In the genomic region with DNA sequence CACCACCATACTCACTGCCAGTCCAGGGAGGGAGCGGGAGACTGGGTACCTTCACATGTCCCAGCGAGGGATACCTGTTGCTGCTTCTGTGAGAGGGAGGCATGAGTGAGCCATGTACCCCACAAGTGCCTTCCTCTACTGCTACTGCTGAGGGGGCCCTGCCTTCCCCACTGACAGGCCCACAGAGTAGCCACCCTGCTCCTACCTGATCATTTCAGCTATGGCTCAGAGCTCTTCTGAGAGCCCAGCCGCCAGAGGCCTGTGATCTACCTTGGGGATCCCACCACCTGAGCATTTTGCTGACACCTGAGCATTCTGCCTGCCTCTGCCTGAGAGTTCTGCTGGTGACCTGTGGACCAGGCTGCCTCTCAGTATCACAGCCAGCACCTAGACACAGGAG, we compare ENCODE assay signal across 33 cellular contexts.
"Had no signal": no experiment of that assay in that cellular context is flagged by ENCODE, and none has a peak within 500 bp of the region (broad histone marks: within the 10 kb centered on the region; RNA-seq: fewer than 3 reads in every experiment).

No MANE protein-coding gene starts in this region.

- H3K27me3 Mint-ChIP-seq: activated B cell treated with CpG ODN at 0.5 μM for 24 hours; activated CD4-positive, alpha-beta memory T cell treated with anti-CD3 and anti-CD28 coated beads for 36 hours; activated CD8-positive, alpha-beta memory T cell treated with anti-CD3 and anti-CD28 coated beads, Interleukin-2, amount 10 ng/mL, durations not matched to agents 7 days and 5 days; activated naive CD4-positive, alpha-beta T cell treated with anti-CD3 and anti-CD28 coated beads, Interleukin-2, amount 50 U/mL, for 24 hours; activated naive CD8-positive, alpha-beta T cell treated with anti-CD3 and anti-CD28 coated beads for 36 hours; activated naive CD8-positive, alpha-beta T cell treated with anti-CD3 and anti-CD28 coated beads, Interleukin-2, amount 50 U/mL, for 24 hours; brain; T-helper 17 cell had no signal

- H3K4me3 Mint-ChIP-seq: activated B cell treated with CpG ODN at 0.5 μM for 24 hours; activated CD4-positive, alpha-beta memory T cell treated with anti-CD3 and anti-CD28 coated beads for 36 hours; activated CD8-positive, alpha-beta memory T cell treated with anti-CD3 and anti-CD28 coated beads, Interleukin-2, amount 10 ng/mL, durations not matched to agents 7 days and 5 days; activated CD8-positive, alpha-beta T cell treated with anti-CD3 and anti-CD28 coated beads, Interleukin-2, amount 10 ng/mL, durations not matched to agents 7 days and 5 days; activated naive CD4-positive, alpha-beta T cell treated with anti-CD3 and anti-CD28 coated beads for 36 hours; activated naive CD4-positive, alpha-beta T cell treated with anti-CD3 and anti-CD28 coated beads, Interleukin-2, amount 50 U/mL, for 24 hours; activated naive CD8-positive, alpha-beta T cell treated with anti-CD3 and anti-CD28 coated beads for 36 hours; activated naive CD8-positive, alpha-beta T cell treated with anti-CD3 and anti-CD28 coated beads, Interleukin-2, amount 50 U/mL, for 24 hours; activated T-cell treated with anti-CD3 and anti-CD28 coated beads, Interleukin-2, amount 50 U/mL, for 72 hours; brain; T-helper 17 cell; T-helper 2 cell treated with Interferon-gamma antibody and Interleukin-4, amounts not matched to agents 5 μg/mL and 100 μg/mL, for 36 hours had no signal

- FAIRE-seq: endometrium, endothelial cell of umbilical vein had no signal

- H3K4me1 Mint-ChIP-seq: activated B cell treated with CpG ODN at 0.5 μM for 24 hours; activated CD8-positive, alpha-beta memory T cell treated with anti-CD3 and anti-CD28 coated beads, Interleukin-2, amount 10 ng/mL, durations not matched to agents 7 days and 5 days; activated naive CD4-positive, alpha-beta T cell treated with anti-CD3 and anti-CD28 coated beads, Interleukin-2, amount 50 U/mL, for 24 hours; activated naive CD8-positive, alpha-beta T cell treated with anti-CD3 and anti-CD28 coated beads for 36 hours; activated naive CD8-positive, alpha-beta T cell treated with anti-CD3 and anti-CD28 coated beads, Interleukin-2, amount 50 U/mL, for 24 hours; T-helper 17 cell had no signal

- DNase-seq: activated B cell treated with CpG ODN at 0.5 μM for 24 hours; activated CD4-positive, alpha-beta memory T cell treated with anti-CD3 and anti-CD28 coated beads for 36 hours; activated CD4-positive, alpha-beta T cell treated with anti-CD3 and anti-CD28 coated beads for 48 hours; activated CD8-positive, alpha-beta memory T cell treated with anti-CD3 and anti-CD28 coated beads, Interleukin-2, amount 10 ng/mL, durations not matched to agents 7 days and 5 days; activated CD8-positive, alpha-beta memory T cell treated with anti-CD3 and anti-CD28 coated beads, Interleukin-2, amount 50 U/mL, for 4 hours; activated CD8-positive, alpha-beta T cell treated with anti-CD3 and anti-CD28 coated beads, Interleukin-2, amount 10 ng/mL, durations not matched to agents 7 days and 5 days; activated naive CD4-positive, alpha-beta T cell treated with anti-CD3 and anti-CD28 coated beads for 36 hours; activated naive CD8-positive, alpha-beta T cell treated with anti-CD3 and anti-CD28 coated beads for 36 hours; activated naive CD8-positive, alpha-beta T cell treated with anti-CD3 and anti-CD28 coated beads, Interleukin-2, amount 50 U/mL, for 24 hours; activated T-cell treated with anti-CD3 and anti-CD28 coated beads, Interleukin-2, amount 50 U/mL, for 1 hour; activated T-cell treated with anti-CD3 and anti-CD28 coated beads, Interleukin-2, amount 50 U/mL, for 72 hours; adrenal gland; amygdala; central memory CD4-positive, alpha-beta T cell; cerebellar nuclear complex; colonic mucosa; effector CD8-positive, alpha-beta T cell; esophagus squamous epithelium; foreskin melanocyte; T-helper 1 cell; T-helper 17 cell; T1000; WERI-Rb-1 had no signal

- H3K27ac ChIP-seq: adrenal gland, ascending aorta, breast epithelium, cardiac muscle cell, colonic mucosa, epithelial cell of prostate, esophagus squamous epithelium, gastroesophageal sphincter, WERI-Rb-1 had no signal

- H3K9me3 Mint-ChIP-seq: activated B cell treated with CpG ODN at 0.5 μM for 24 hours; activated CD4-positive, alpha-beta memory T cell treated with anti-CD3 and anti-CD28 coated beads for 36 hours; activated naive CD4-positive, alpha-beta T cell treated with anti-CD3 and anti-CD28 coated beads for 36 hours; activated naive CD4-positive, alpha-beta T cell treated with anti-CD3 and anti-CD28 coated beads, Interleukin-2, amount 50 U/mL, for 24 hours; activated naive CD8-positive, alpha-beta T cell treated with anti-CD3 and anti-CD28 coated beads for 36 hours; activated naive CD8-positive, alpha-beta T cell treated with anti-CD3 and anti-CD28 coated beads, Interleukin-2, amount 50 U/mL, for 24 hours; T-helper 2 cell treated with Interferon-gamma antibody and Interleukin-4, amounts not matched to agents 5 μg/mL and 100 μg/mL, for 36 hours had no signal

- H3K4me1 ChIP-seq: adrenal gland, ascending aorta, breast epithelium, colonic mucosa, esophagus squamous epithelium, gastroesophageal sphincter had no signal

- H3K9me3 ChIP-seq: adrenal gland, ascending aorta, breast epithelium, colonic mucosa, esophagus squamous epithelium, gastroesophageal sphincter had no signal

- ATAC-seq: activated CD8-positive, alpha-beta memory T cell treated with anti-CD3 and anti-CD28 coated beads, Interleukin-2, amount 10 ng/mL, durations not matched to agents 7 days and 5 days; activated CD8-positive, alpha-beta T cell treated with anti-CD3 and anti-CD28 coated beads, Interleukin-2, amount 10 ng/mL, durations not matched to agents 7 days and 5 days; activated naive CD8-positive, alpha-beta T cell treated with anti-CD3 and anti-CD28 coated beads, Interleukin-2, amount 50 U/mL, for 24 hours; activated T-cell treated with anti-CD3 and anti-CD28 coated beads, Interleukin-2, amount 50 U/mL, for 72 hours; gastroesophageal sphincter; T-helper 17 cell had no signal

- H3K27ac Mint-ChIP-seq: activated B cell treated with CpG ODN at 0.5 μM for 24 hours; activated CD4-positive, alpha-beta memory T cell treated with anti-CD3 and anti-CD28 coated beads for 36 hours; activated CD8-positive, alpha-beta memory T cell treated with anti-CD3 and anti-CD28 coated beads, Interleukin-2, amount 10 ng/mL, durations not matched to agents 7 days and 5 days; activated CD8-positive, alpha-beta T cell treated with anti-CD3 and anti-CD28 coated beads, Interleukin-2, amount 10 ng/mL, durations not matched to agents 7 days and 5 days; activated naive CD4-positive, alpha-beta T cell treated with anti-CD3 and anti-CD28 coated beads for 36 hours; activated naive CD4-positive, alpha-beta T cell treated with anti-CD3 and anti-CD28 coated beads, Interleukin-2, amount 50 U/mL, for 24 hours; activated naive CD8-positive, alpha-beta T cell treated with anti-CD3 and anti-CD28 coated beads for 36 hours; activated naive CD8-positive, alpha-beta T cell treated with anti-CD3 and anti-CD28 coated beads, Interleukin-2, amount 50 U/mL, for 24 hours; activated T-cell treated with anti-CD3 and anti-CD28 coated beads, Interleukin-2, amount 50 U/mL, for 72 hours; T-helper 17 cell; T-helper 2 cell treated with Interferon-gamma antibody and Interleukin-4, amounts not matched to agents 5 μg/mL and 100 μg/mL, for 36 hours had no signal

- H3K36me3 ChIP-seq: adrenal gland, ascending aorta, cardiac muscle cell, colonic mucosa, esophagus squamous epithelium, gastroesophageal sphincter, WERI-Rb-1 had no signal

- H3K4me3 ChIP-seq: adrenal gland, ascending aorta, breast epithelium, cardiac muscle cell, colonic mucosa, esophagus squamous epithelium, gastroesophageal sphincter had no signal

- H3K27me3 ChIP-seq: adrenal gland, ascending aorta, breast epithelium, cardiac muscle cell, colonic mucosa, esophagus squamous epithelium, gastroesophageal sphincter had no signal
